Comparison of ENCODE assay signal across 18 cellular contexts in genomic region chr15:64761156-64761555, GRCh38. TPM values are rescaled to one million over a fixed set of nuclear protein-coding genes. Genes with fewer than 3 reads are reported as not detected.
A peak's percentile ranks its signal among the peaks of the same experiment; 100 is the strongest.
DNase-seq lines count a peak whose midpoint lies in the region; ATAC-seq, FAIRE-seq and TF ChIP-seq lines count a peak whose summit lies in the region.
"Had no signal": no experiment of that assay in that cellular context is flagged by ENCODE, and none has a peak within 500 bp of the region (broad histone marks: within the 10 kb centered on the region; RNA-seq: fewer than 3 reads in every experiment).

No MANE protein-coding gene starts in this region.

- H4K20me1 ChIP-seq in astrocyte (ENCODE audit: insufficient read depth, low read length): no peaks in the 10 kb centered on the region

- no peak for TF ChIP-seq POLR2A in vagina (IDR thresholded peaks at IDR 0.05)

- FAIRE-seq in astrocyte (lab: Jason Lieb, UNC): no peak
- FAIRE-seq: D721Med had no signal

- H3K9me3 ChIP-seq in astrocyte (ENCODE audit: insufficient read depth, low read depth, low read length) (no peaks in the 10 kb centered on the region), cardiac muscle cell (ENCODE audit: low read depth) (no peaks in the 10 kb centered on the region), psoas muscle (no peaks in the 10 kb centered on the region), vagina (no peaks in the 10 kb centered on the region)

- H3K27me3 ChIP-seq in astrocyte (ENCODE audit: insufficient read depth, low read length): no peaks in the 10 kb centered on the region
- no peaks in the 10 kb centered on the region for H3K27me3 ChIP-seq in cardiac muscle cell
- no peaks in the 10 kb centered on the region for H3K27me3 ChIP-seq in psoas muscle (ENCODE audit: insufficient read depth in 3 of 3, low read length in 2 of 3)
- no peaks in the 10 kb centered on the region for H3K27me3 ChIP-seq in vagina

- TF ChIP-seq CTCF in astrocyte (IDR thresholded peaks at IDR 0.05; ENCODE audit: insufficient read depth, low read depth, low read length) (no peak), cardiac muscle cell (IDR thresholded peaks at IDR 0.05; ENCODE audit: low read depth, low read length) (no peak), psoas muscle (IDR thresholded peaks at IDR 0.05) (no peak), vagina (IDR thresholded peaks at IDR 0.05) (no peak)

- ATAC-seq in psoas muscle (no peak), GM19035 (IDR thresholded peaks at IDR 0.05; ENCODE audit: unreplicated experiment) (no peak)
- ATAC-seq: CD8-positive, alpha-beta T cell had no signal

- H3K79me2 ChIP-seq in astrocyte (ENCODE audit: insufficient read depth, low read length): no peaks in the 10 kb centered on the region

- no peak overlapping the region for H3K27ac ChIP-seq in astrocyte (ENCODE audit: low read depth, low read length)
- peak overlapping the region; percentile 99 for H3K27ac ChIP-seq in cardiac muscle cell
- peak overlapping the region; percentile 16 for H3K27ac ChIP-seq in psoas muscle
- H3K27ac ChIP-seq in vagina: peak overlapping the region; percentile 53
- H3K27ac ChIP-seq: GM23248 had no signal

- no peaks in the 10 kb centered on the region for H3K4me1 Mint-ChIP-seq in astrocyte (ENCODE audit: low read depth, unreplicated experiment)

- H3K9ac ChIP-seq in astrocyte (ENCODE audit: low read length): no peak overlapping the region
- H3K9ac ChIP-seq: GM23248 had no signal

- intact Hi-C loops in psoas muscle (cut with DNase I): no loop called here
- intact Hi-C loops in vagina (cut with DNase I): no loop called here

- H3K27ac Mint-ChIP-seq in astrocyte (ENCODE audit: unreplicated experiment): no peak overlapping the region
- H3K27ac Mint-ChIP-seq: B cell; CD8-positive, alpha-beta T cell; HFFc6 had no signal

- no peaks in the 10 kb centered on the region for H3K27me3 Mint-ChIP-seq in astrocyte (ENCODE audit: low read depth, unreplicated experiment)
- H3K27me3 Mint-ChIP-seq: B cell had no signal

- peak overlapping the region; percentile 10 for H2AFZ ChIP-seq in astrocyte (ENCODE audit: low read depth, low read length)
- H2AFZ ChIP-seq: GM23248 had no signal

- H3K36me3 ChIP-seq in astrocyte (ENCODE audit: insufficient read depth, low read length): no peaks in the 10 kb centered on the region
- H3K36me3 ChIP-seq in cardiac muscle cell: no peaks in the 10 kb centered on the region
- no peaks in the 10 kb centered on the region for H3K36me3 ChIP-seq in psoas muscle (ENCODE audit: insufficient read depth in 1 of 2, low read depth in 1 of 2)
- no peaks in the 10 kb centered on the region for H3K36me3 ChIP-seq in vagina

- H3K4me2 ChIP-seq in astrocyte (ENCODE audit: low read length): no peak overlapping the region

- no peak for DNase-seq in astrocyte (ENCODE audit: low read depth)
- DNase-seq in cardiac muscle cell (ENCODE audit: low read depth in 1 of 2, low spot score in 1 of 2): peak in 1 of 2 donors; percentile 30
- DNase-seq in psoas muscle: no peak
- DNase-seq in vagina (ENCODE audit: extremely low spot score in 2 of 2): no peak
- DNase-seq in kidney glomerular epithelial cell (lab: John Stamatoyannopoulos, UW): no peak
- DNase-seq in NK-92 (lab: John Stamatoyannopoulos, UW; ENCODE audit: unreplicated experiment): no peak
- DNase-seq: CD8-positive, alpha-beta T cell; DND-41; GDM1; GM23248; HFFc6; Karpas-422; MM.1S; NCI-H1105; NCI-H187 had no signal

- 71 to 76% (median 73%) methylated on average over 11 of the region's 11 CpGs for WGBS in psoas muscle, 3 donors

- no peaks in the 10 kb centered on the region for H3K4me1 ChIP-seq in astrocyte (ENCODE audit: insufficient read depth, low read length)
- peaks cover 56% of the 10 kb centered on the region for H3K4me1 ChIP-seq in cardiac muscle cell (ENCODE audit: low read depth)
- no peaks in the 10 kb centered on the region for H3K4me1 ChIP-seq in psoas muscle
- no peaks in the 10 kb centered on the region for H3K4me1 ChIP-seq in vagina

- H3K36me3 Mint-ChIP-seq in astrocyte (ENCODE audit: low read depth, unreplicated experiment): peaks cover 4% of the 10 kb centered on the region
- H3K36me3 Mint-ChIP-seq: CD8-positive, alpha-beta T cell had no signal

- H3K4me3 ChIP-seq in astrocyte (ENCODE audit: insufficient read depth, low read depth, low read length): no peak overlapping the region
- no peak overlapping the region for H3K4me3 ChIP-seq in cardiac muscle cell
- H3K4me3 ChIP-seq in psoas muscle: no peak overlapping the region
- H3K4me3 ChIP-seq in vagina: no peak overlapping the region
- H3K4me3 ChIP-seq: GM23248 had no signal

- H3K9me3 Mint-ChIP-seq in astrocyte (ENCODE audit: unreplicated experiment): no peaks in the 10 kb centered on the region
- H3K9me3 Mint-ChIP-seq: CD8-positive, alpha-beta T cell; HFFc6 had no signal

- no peak overlapping the region for H3K4me3 Mint-ChIP-seq in astrocyte (ENCODE audit: unreplicated experiment)
- H3K4me3 Mint-ChIP-seq: B cell; CD8-positive, alpha-beta T cell; HFFc6 had no signal

RNA-seq across cellular contexts. Expression of gene RBPMS2, which starts 14.2 kb away (rescaled TPM):
- total RNA-seq in astrocyte: 10.6 and 10.8 TPM in 2 replicates
- total RNA-seq in cardiac muscle cell: 18.4 and 35.4 TPM in 2 replicates
- polyA plus RNA-seq in cardiac muscle cell: 213 and 223 TPM in 2 replicates
- 1 to 10 TPM; 1.9 to 3.6 (median 2.3) TPM for total RNA-seq in psoas muscle
- 1 to 10 TPM; 1.6 to 2.0 (median 2.0) TPM for polyA plus RNA-seq in psoas muscle
- total RNA-seq in vagina: 3.7 TPM
- total RNA-seq: CD8-positive, alpha-beta T cell; GM23248 had no signal
